Comparison of ENCODE assay signal across 38 cellular contexts in the genomic region with DNA sequence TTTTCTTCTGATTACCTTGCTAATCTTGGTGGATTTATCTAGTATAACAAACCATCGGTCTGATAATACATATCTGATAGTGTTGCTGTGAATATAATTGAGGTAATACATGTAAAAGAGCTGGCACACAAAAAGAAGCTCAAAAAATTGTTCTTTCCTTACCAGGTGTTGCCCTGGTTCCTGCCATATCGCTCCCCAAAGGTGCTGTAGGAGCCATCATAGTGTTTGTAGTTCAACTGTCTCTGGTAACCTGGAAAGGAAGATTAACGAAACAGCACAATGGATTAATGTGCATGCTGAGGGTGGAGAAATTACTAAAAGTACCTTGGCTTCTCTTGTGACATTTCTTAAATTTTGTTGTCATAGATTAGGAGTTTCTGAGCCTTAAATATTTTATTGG. TPM values are rescaled to one million over a fixed set of nuclear protein-coding genes. Genes with fewer than 3 reads are reported as not detected.
"Had no signal": no experiment of that assay in that cellular context is flagged by ENCODE, and none has a peak within 500 bp of the region (broad histone marks: within the 10 kb centered on the region; RNA-seq: fewer than 3 reads in every experiment).

No MANE protein-coding gene starts in this region.

- H3K4me1 ChIP-seq: adrenal gland, ascending aorta, body of pancreas, breast epithelium had no signal

- H3K27ac ChIP-seq: adrenal gland, ascending aorta, body of pancreas, brain microvascular endothelial cell, breast epithelium, cardiac muscle cell had no signal

- ATAC-seq: activated naive CD4-positive, alpha-beta T cell treated with anti-CD3 and anti-CD28 coated beads, Interleukin-2, amount 50 U/mL, for 72 hours; activated naive CD8-positive, alpha-beta T cell treated with anti-CD3 and anti-CD28 coated beads, Interleukin-2, amount 50 U/mL, for 24 hours; activated T-cell treated with anti-CD3 and anti-CD28 coated beads, Interleukin-2, amount 50 U/mL, for 4 hours; activated T-cell treated with anti-CD3 and anti-CD28 coated beads, Interleukin-2, amount 50 U/mL, for 72 hours; activated T-helper 17 cell treated with anti-CD3 and anti-CD28 coated beads, Interleukin-2, amount 50 U/mL, for 72 hours; body of pancreas had no signal

- H3K4me1 Mint-ChIP-seq: activated naive CD4-positive, alpha-beta T cell treated with anti-CD3 and anti-CD28 coated beads, Interleukin-2, amount 50 U/mL, for 24 hours; activated naive CD8-positive, alpha-beta T cell treated with anti-CD3 and anti-CD28 coated beads for 36 hours; activated naive CD8-positive, alpha-beta T cell treated with anti-CD3 and anti-CD28 coated beads, Interleukin-2, amount 10 ng/mL, durations not matched to agents 7 days and 5 days; activated T-helper 17 cell treated with anti-CD3 and anti-CD28 coated beads, Interleukin-2, amount 50 U/mL, for 72 hours; brain had no signal

- H3K36me3 ChIP-seq: brain microvascular endothelial cell, cardiac muscle cell had no signal

- DNase-seq: activated effector memory CD4-positive, alpha-beta T cell treated with anti-CD3 and anti-CD28 coated beads, Interleukin-2, amount 50 U/mL, for 16 hours; activated effector memory CD4-positive, alpha-beta T cell treated with Interleukin-2 at 50 U/mL for 16 hours; activated gamma-delta T cell; activated gamma-delta T cell treated with Interleukin-2 at 50 U/mL for 16 hours; activated naive CD4-positive, alpha-beta T cell; activated naive CD4-positive, alpha-beta T cell treated with anti-CD3 and anti-CD28 coated beads for 36 hours; activated naive CD4-positive, alpha-beta T cell treated with Interleukin-2 at 50 U/mL for 16 hours; activated naive CD8-positive, alpha-beta T cell treated with anti-CD3 and anti-CD28 coated beads for 36 hours; activated naive CD8-positive, alpha-beta T cell treated with anti-CD3 and anti-CD28 coated beads, Interleukin-2, amount 10 ng/mL, durations not matched to agents 7 days and 5 days; activated naive CD8-positive, alpha-beta T cell treated with anti-CD3 and anti-CD28 coated beads, Interleukin-2, amount 50 U/mL, for 24 hours; activated T-cell treated with anti-CD3 and anti-CD28 coated beads, Interleukin-2, amount 50 U/mL, for 1 hour; activated T-cell treated with anti-CD3 and anti-CD28 coated beads, Interleukin-2, amount 50 U/mL, for 24 hours; activated T-cell treated with anti-CD3 and anti-CD28 coated beads, Interleukin-2, amount 50 U/mL, for 4 hours; activated T-cell treated with anti-CD3 and anti-CD28 coated beads, Interleukin-2, amount 50 U/mL, for 48 hours; activated T-cell treated with anti-CD3 and anti-CD28 coated beads, Interleukin-2, amount 50 U/mL, for 72 hours; adrenal gland; amniotic stem cell; amygdala; anterior cingulate cortex; aorta; body of pancreas; brain microvascular endothelial cell; caudate nucleus; central memory CD4-positive, alpha-beta T cell; cerebellar nuclear complex had no signal

- H3K4me3 ChIP-seq: adrenal gland, ascending aorta, body of pancreas, breast epithelium, cardiac muscle cell had no signal

- H3K27ac Mint-ChIP-seq: activated naive CD4-positive, alpha-beta T cell treated with anti-CD3 and anti-CD28 coated beads for 36 hours; activated naive CD4-positive, alpha-beta T cell treated with anti-CD3 and anti-CD28 coated beads, Interleukin-2, amount 50 U/mL, for 24 hours; activated naive CD4-positive, alpha-beta T cell treated with anti-CD3 and anti-CD28 coated beads, Interleukin-2, amount 50 U/mL, for 72 hours; activated naive CD8-positive, alpha-beta T cell; activated naive CD8-positive, alpha-beta T cell treated with anti-CD3 and anti-CD28 coated beads for 36 hours; activated naive CD8-positive, alpha-beta T cell treated with anti-CD3 and anti-CD28 coated beads, Interleukin-2, amount 10 ng/mL, durations not matched to agents 7 days and 5 days; activated naive CD8-positive, alpha-beta T cell treated with anti-CD3 and anti-CD28 coated beads, Interleukin-2, amount 50 U/mL, for 24 hours; activated T-cell treated with anti-CD3 and anti-CD28 coated beads, Interleukin-2, amount 50 U/mL, for 24 hours; activated T-cell treated with anti-CD3 and anti-CD28 coated beads, Interleukin-2, amount 50 U/mL, for 72 hours; activated T-helper 1 cell treated with anti-CD3 and anti-CD28 coated beads, Interleukin-12 subunit alpha, Interleukin-12 subunit beta, Interleukin-2, Interleukin-4 antibody, amounts not matched to agents 30 ng/mL and 10 ng/mL and 1 ng/mL, durations not matched to agents 14 hours and 24 hours and 36 hours; activated T-helper 17 cell treated with anti-CD3 and anti-CD28 coated beads, Interleukin-2, amount 50 U/mL, for 72 hours; activated T-helper 2 cell treated with anti-CD3 and anti-CD28 coated beads, Interferon-gamma antibody, Interleukin-2, Interleukin-4, amounts not matched to agents 10 μg/mL and 5 μg/mL and 100 μg/mL, durations not matched to agents 14 hours and 24 hours and 36 hours; brain had no signal

- FAIRE-seq: astrocyte, bronchial epithelial cell had no signal

- H3K4me3 Mint-ChIP-seq: activated naive CD4-positive, alpha-beta T cell treated with anti-CD3 and anti-CD28 coated beads for 36 hours; activated naive CD4-positive, alpha-beta T cell treated with anti-CD3 and anti-CD28 coated beads, Interleukin-2, amount 50 U/mL, for 24 hours; activated naive CD8-positive, alpha-beta T cell; activated naive CD8-positive, alpha-beta T cell treated with anti-CD3 and anti-CD28 coated beads for 36 hours; activated naive CD8-positive, alpha-beta T cell treated with anti-CD3 and anti-CD28 coated beads, Interleukin-2, amount 10 ng/mL, durations not matched to agents 7 days and 5 days; activated naive CD8-positive, alpha-beta T cell treated with anti-CD3 and anti-CD28 coated beads, Interleukin-2, amount 50 U/mL, for 24 hours; activated T-cell treated with anti-CD3 and anti-CD28 coated beads, Interleukin-2, amount 50 U/mL, for 24 hours; activated T-cell treated with anti-CD3 and anti-CD28 coated beads, Interleukin-2, amount 50 U/mL, for 4 hours; activated T-cell treated with anti-CD3 and anti-CD28 coated beads, Interleukin-2, amount 50 U/mL, for 72 hours; activated T-helper 1 cell treated with anti-CD3 and anti-CD28 coated beads, Interleukin-12 subunit alpha, Interleukin-12 subunit beta, Interleukin-2, Interleukin-4 antibody, amounts not matched to agents 30 ng/mL and 10 ng/mL and 1 ng/mL, durations not matched to agents 14 hours and 24 hours and 36 hours; activated T-helper 17 cell treated with anti-CD3 and anti-CD28 coated beads, Interleukin-2, amount 50 U/mL, for 72 hours; brain; central memory CD8-positive, alpha-beta T cell had no signal

- H3K27me3 Mint-ChIP-seq: activated naive CD4-positive, alpha-beta T cell treated with anti-CD3 and anti-CD28 coated beads, Interleukin-2, amount 50 U/mL, for 24 hours; activated naive CD8-positive, alpha-beta T cell treated with anti-CD3 and anti-CD28 coated beads, Interleukin-2, amount 50 U/mL, for 24 hours; activated T-cell treated with anti-CD3 and anti-CD28 coated beads, Interleukin-2, amount 50 U/mL, for 24 hours; activated T-helper 17 cell treated with anti-CD3 and anti-CD28 coated beads, Interleukin-2, amount 50 U/mL, for 72 hours; central memory CD8-positive, alpha-beta T cell had no signal

- H3K27me3 ChIP-seq: adrenal gland, ascending aorta, body of pancreas, brain microvascular endothelial cell, breast epithelium, cardiac muscle cell had no signal

RNA-seq across cellular contexts. Expression of a gene that starts 36.6 kb away (rescaled TPM):
- total RNA-seq: activated naive CD4-positive, alpha-beta T cell treated with anti-CD3 and anti-CD28 coated beads for 36 hours; activated naive CD8-positive, alpha-beta T cell treated with anti-CD3 and anti-CD28 coated beads for 36 hours; activated T-helper 1 cell treated with anti-CD3 and anti-CD28 coated beads, Interleukin-12 subunit alpha, Interleukin-12 subunit beta, Interleukin-2, Interleukin-4 antibody, amounts not matched to agents 30 ng/mL and 10 ng/mL and 1 ng/mL, durations not matched to agents 14 hours and 24 hours and 36 hours; activated T-helper 2 cell treated with anti-CD3 and anti-CD28 coated beads, Interferon-gamma antibody, Interleukin-2, Interleukin-4, amounts not matched to agents 10 μg/mL and 5 μg/mL and 100 μg/mL, durations not matched to agents 14 hours and 24 hours and 36 hours had no signal
